1 cellular context compared by ENCODE assay signal in genomic region chr9:32384364-32385134, GRCh38.
TF ChIP-seq lines count a peak whose summit lies in the region.

ACO1 (plus strand) TSS chr9:32384643; CDS start chr9:32405507, 20,864 bp downstream.

TF ChIP-seq in HEK293, 187 proteins besides CTCF, POLR2A, EP300 and RAD21 (continued from another document and continues in another):
- TF ChIP-seq ZNF398 (tag by site-specific recombination; IDR thresholded peaks at IDR 0.05) = peak; percentile 18; the same call in 1 of the 2 replicates
- no peak for TF ChIP-seq BCL11B (tag by site-specific recombination; IDR thresholded peaks at IDR 0.05; ENCODE audit: low read depth)
- no peak for TF ChIP-seq KLF17 (tag by site-specific recombination; IDR thresholded peaks at IDR 0.05)
- no peak for TF ChIP-seq TSHZ1 (tag by site-specific recombination; IDR thresholded peaks at IDR 0.05; ENCODE audit: borderline replicate concordance)
- no peak for TF ChIP-seq FEZF1 (tag by site-specific recombination; IDR thresholded peaks at IDR 0.05)
- peak; percentile 84; the same call in 1 of the 2 replicates for TF ChIP-seq ZBTB20 (tag by site-specific recombination; IDR thresholded peaks at IDR 0.05)
- no peak for TF ChIP-seq ZNF560 (tag by site-specific recombination; IDR thresholded peaks at IDR 0.05; ENCODE audit: borderline replicate concordance)
- TF ChIP-seq HOXA7 (CRISPR knock-in tag; IDR thresholded peaks at IDR 0.05; ENCODE audit: borderline replicate concordance) = no peak
- TF ChIP-seq SETDB1 (IDR thresholded peaks at IDR 0.05; ENCODE audit: insufficient read length, low read length) = no peak
- TF ChIP-seq ZBTB48 (tag by site-specific recombination; IDR thresholded peaks at IDR 0.05) = peak; percentile 15; the same call in 1 of the 2 replicates
- TF ChIP-seq ZNF664 (tag by site-specific recombination; IDR thresholded peaks at IDR 0.05) = no peak
- TF ChIP-seq ZNF324 (tag by site-specific recombination; IDR thresholded peaks at IDR 0.05) = no peak
- peak; percentile 53; the same call in 1 of the 2 replicates for TF ChIP-seq GLIS2 (tag by site-specific recombination; IDR thresholded peaks at IDR 0.05)
- TF ChIP-seq ZNF776 (tag by site-specific recombination; IDR thresholded peaks at IDR 0.05; ENCODE audit: borderline replicate concordance) = no peak
- no peak for TF ChIP-seq ZNF114 (tag by site-specific recombination; IDR thresholded peaks at IDR 0.05)
- TF ChIP-seq HOXC10 (CRISPR knock-in tag; IDR thresholded peaks at IDR 0.05) = no peak
- TF ChIP-seq ZNF223 (tag by site-specific recombination; IDR thresholded peaks at IDR 0.05) = no peak
- no peak for TF ChIP-seq OSR2 (tag by site-specific recombination; IDR thresholded peaks at IDR 0.05)
- 0 out of 2 replicates have a peak, but pooled peaks have one; percentile 28 for TF ChIP-seq SP7 (tag by site-specific recombination; IDR thresholded peaks at IDR 0.05)
- no peak for TF ChIP-seq ZNF704 (tag by site-specific recombination; IDR thresholded peaks at IDR 0.05)
- no peak for TF ChIP-seq PRDM4 (tag by site-specific recombination; IDR thresholded peaks at IDR 0.05)
- TF ChIP-seq ZNF660 (tag by site-specific recombination; IDR thresholded peaks at IDR 0.05) = no peak
- peak; percentile 73 for TF ChIP-seq SP2 (tag by site-specific recombination; IDR thresholded peaks at IDR 0.05)
- no peak for TF ChIP-seq ZSCAN18 (tag by site-specific recombination; IDR thresholded peaks at IDR 0.05)
- peak; percentile 72; the same call in 1 of the 2 replicates for TF ChIP-seq ZEB2 (tag by site-specific recombination; IDR thresholded peaks at IDR 0.05)
- no peak for TF ChIP-seq PRDM2 (tag by site-specific recombination; IDR thresholded peaks at IDR 0.05; ENCODE audit: borderline replicate concordance)
- no peak for TF ChIP-seq GLI4 (tag by site-specific recombination; IDR thresholded peaks at IDR 0.05)
- no peak for TF ChIP-seq ZNF610 (tag by site-specific recombination; IDR thresholded peaks at IDR 0.05; ENCODE audit: borderline replicate concordance)
- no peak for TF ChIP-seq ZNF350 (tag by site-specific recombination; IDR thresholded peaks at IDR 0.05)
- no peak for TF ChIP-seq ZNF837 (tag by site-specific recombination; IDR thresholded peaks at IDR 0.05)
- no peak for TF ChIP-seq INSM2 (tag by site-specific recombination; IDR thresholded peaks at IDR 0.05)
- TF ChIP-seq ZBTB10 (tag by site-specific recombination; IDR thresholded peaks at IDR 0.05) = 0 out of 2 replicates have a peak, but pooled peaks have one; percentile 17
- no peak for TF ChIP-seq MYNN (tag by site-specific recombination; IDR thresholded peaks at IDR 0.05; ENCODE audit: borderline replicate concordance)
- no peak for TF ChIP-seq ZNF394 (tag by site-specific recombination; IDR thresholded peaks at IDR 0.05; ENCODE audit: borderline replicate concordance)
- no peak for TF ChIP-seq ZNF830 (tag by site-specific recombination; IDR thresholded peaks at IDR 0.05; ENCODE audit: low read depth)
- no peak for TF ChIP-seq GFI1B (tag by site-specific recombination; IDR thresholded peaks at IDR 0.05)
